In genomic region chr4:173012608-173013007, GRCh38 we compare ENCODE assay signal across 31 cellular contexts.
"Had no signal": no experiment of that assay in that cellular context is flagged by ENCODE, and none has a peak within 500 bp of the region (broad histone marks: within the 10 kb centered on the region; RNA-seq: fewer than 3 reads in every experiment).

No MANE protein-coding gene starts in this region.

- H3K9me3 ChIP-seq: Peyer's patch, SJSA1, SK-N-SH had no signal

- H3K9ac ChIP-seq: KMS-11, SK-N-SH had no signal

- DNase-seq: activated B cell treated with CpG ODN at 0.5 μM for 24 hours; activated CD4-positive, alpha-beta memory T cell treated with anti-CD3 and anti-CD28 coated beads for 36 hours; activated CD4-positive, alpha-beta T cell treated with anti-CD3 and anti-CD28 coated beads for 4 hours; activated CD4-positive, alpha-beta T cell treated with anti-CD3 and anti-CD28 coated beads, Interleukin-2, amount 50 U/mL, for 1 hour; activated CD4-positive, CD25-positive, alpha-beta regulatory T cell treated with anti-CD3 and anti-CD28 coated beads, Interleukin-2, amount 50 U/mL, for 72 hours; activated CD8-positive, alpha-beta memory T cell treated with anti-CD3 and anti-CD28 coated beads, Interleukin-2, amount 50 U/mL, for 4 hours; activated effector memory CD4-positive, alpha-beta T cell treated with Interleukin-2 at 50 U/mL for 16 hours; activated naive CD4-positive, alpha-beta T cell treated with anti-CD3 and anti-CD28 coated beads, Interleukin-2, amount 10 ng/mL, durations not matched to agents 7 days and 5 days; activated naive CD8-positive, alpha-beta T cell treated with anti-CD3 and anti-CD28 coated beads, Interleukin-2, amount 50 U/mL, for 24 hours; activated T-cell treated with anti-CD3 and anti-CD28 coated beads, Interleukin-2, amount 50 U/mL, for 48 hours; MM.1S; MV-4-11; NCI-H1092; NCI-H1436 treated with DMSO at 0.1 percent for 48 hours; NCI-H1694 treated with DMSO at 0.1 percent for 48 hours; NCI-H2029; NCI-H2171; NCI-H2227 treated with DMSO at 0.1 percent for 48 hours; NCI-H446; NCI-H510A treated with DMSO at 0.1 percent for 48 hours; NCI-H526 treated with DMSO at 0.1 percent for 48 hours; NCI-H774; PC-3; Peyer's patch; RPMI8226; SHP77 treated with DMSO at 0.1 percent for 48 hours had no signal

- H3K4me3 ChIP-seq: Peyer's patch, SJSA1 had no signal

- H3K27me3 ChIP-seq: Peyer's patch had no signal

- FAIRE-seq: bronchial epithelial cell had no signal

- H3K36me3 ChIP-seq: Peyer's patch, SJSA1 had no signal

- H3K27ac ChIP-seq: KMS-11, Peyer's patch, SJSA1, VCaP had no signal

- H3K4me1 ChIP-seq: Peyer's patch, SJSA1 had no signal

- H3K4me2 ChIP-seq: KMS-11, SK-N-SH had no signal
